In genomic region chr22:37229805-37230672, GRCh38 we compare ENCODE assay signal across 8 cellular contexts. TPM values are rescaled to one million over a fixed set of nuclear protein-coding genes. Genes with fewer than 3 reads are reported as not detected.
DNase-seq lines count a peak whose midpoint lies in the region; ATAC-seq, FAIRE-seq and TF ChIP-seq lines count a peak whose summit lies in the region.

No MANE protein-coding gene starts in this region.

- H3K79me1 ChIP-seq in H9 (ENCODE audit: insufficient read depth, low read depth, low read length, poor library complexity, severe bottlenecking): no peaks in the 10 kb centered on the region

- H4K8ac ChIP-seq in H9 (replicated peaks; ENCODE audit: insufficient read length, low read depth, low read length): no peak overlapping the region

- H4K20me1 ChIP-seq in H9 (ENCODE audit: control insufficient read depth, insufficient read depth, insufficient read length): no peaks in the 10 kb centered on the region

- no CpG with 5 or more reads among the region's 8 CpGs for WGBS in H9 (ENCODE audit: extremely low coverage, insufficient read length, low lambda C conversion rate)

- no peak overlapping the region for H3K9ac ChIP-seq in kidney (ENCODE audit: low read length in 2 of 2)
- H3K9ac ChIP-seq in H9 (ENCODE audit: extremely low read depth, insufficient read length, low read length): no peak overlapping the region

- H3K36me3 Mint-ChIP-seq in CD8-positive, alpha-beta memory T cell: peaks cover 15 to 77% (median 16%) of the 10 kb centered on the region in 3 donors
- H3K36me3 Mint-ChIP-seq in activated T-helper 17 cell treated with anti-CD3 and anti-CD28 coated beads, Interleukin-2, amount 50 U/mL, for 72 hours (ENCODE audit: low read depth): peaks cover 97% of the 10 kb centered on the region
- no peaks in the 10 kb centered on the region for H3K36me3 Mint-ChIP-seq in H9 (ENCODE audit: insufficient read depth in 1 of 3, low read depth in 3 of 3)

- H3K27me3 ChIP-seq in CD8-positive, alpha-beta memory T cell (ENCODE audit: insufficient read depth, low read length, poor library complexity, severe bottlenecking): no peaks in the 10 kb centered on the region
- no peaks in the 10 kb centered on the region for H3K27me3 ChIP-seq in H9 (ENCODE audit: insufficient read depth, low read length)

- H3K56ac ChIP-seq in H9 (ENCODE audit: insufficient read length, low read depth, low read length): no peak overlapping the region

- no peak for FAIRE-seq in kidney (lab: Jason Lieb, UNC)

- H3K27ac Mint-ChIP-seq in CD8-positive, alpha-beta memory T cell: peak overlapping the region; percentile 98 to 100 (median 99)
- peak overlapping the region; percentile 91 for H3K27ac Mint-ChIP-seq in activated T-helper 17 cell treated with anti-CD3 and anti-CD28 coated beads, Interleukin-2, amount 50 U/mL, for 72 hours
- H3K27ac Mint-ChIP-seq in H9: no peak overlapping the region; a peak in 1 of 7 replicates

- H2BK5ac ChIP-seq in H9 (ENCODE audit: insufficient read length, low read length): no peak overlapping the region

- no peaks in the 10 kb centered on the region for H3K23me2 ChIP-seq in H9 (ENCODE audit: insufficient read length, low read depth, low read length, poor library complexity, severe bottlenecking)

- H2BK15ac ChIP-seq in H9 (ENCODE audit: low read depth, low read length): no peak overlapping the region

- peak overlapping the region; percentile 76 to 89 (median 85) for H3K4me3 Mint-ChIP-seq in CD8-positive, alpha-beta memory T cell
- H3K4me3 Mint-ChIP-seq in activated T-helper 17 cell treated with anti-CD3 and anti-CD28 coated beads, Interleukin-2, amount 50 U/mL, for 72 hours: peak overlapping the region; percentile 86
- H3K4me3 Mint-ChIP-seq in H9: no peak overlapping the region

- H4K91ac ChIP-seq in H9 (ENCODE audit: insufficient read length, low read depth, low read length): no peak overlapping the region

- no peak overlapping the region for H3K18ac ChIP-seq in H9 (ENCODE audit: insufficient read length, low read depth, low read length)

- H2AFZ ChIP-seq in H9 (ENCODE audit: low read length): no peak overlapping the region

- no peaks in the 10 kb centered on the region for H3K9me3 ChIP-seq in CD8-positive, alpha-beta memory T cell (ENCODE audit: low read length)
- H3K9me3 ChIP-seq in kidney (ENCODE audit: control insufficient read depth in 1 of 2, low read length in 2 of 2) (no peaks in the 10 kb centered on the region), H9 (ENCODE audit: control insufficient read depth, low read depth, low read length) (no peaks in the 10 kb centered on the region)

- peak; percentile 56 for ATAC-seq in HG02642 (IDR thresholded peaks at IDR 0.05; ENCODE audit: poor library complexity, unreplicated experiment)
- peak; percentile 72 for ATAC-seq in activated T-helper 17 cell treated with anti-CD3 and anti-CD28 coated beads, Interleukin-2, amount 50 U/mL, for 72 hours (replicated peaks)

- no peak for TF ChIP-seq CTCF in RWPE1 (conservative IDR thresholded peaks at IDR 0.05; ENCODE audit: low read depth)
- no peak for TF ChIP-seq CTCF in kidney (IDR thresholded peaks at IDR 0.05; ENCODE audit: borderline replicate concordance, extremely low read depth, insufficient read depth)
- no peak for TF ChIP-seq CTCF in H9 (conservative IDR thresholded peaks at IDR 0.05)

- H3T11ph ChIP-seq in H9 (ENCODE audit: low read length): no peak overlapping the region

- no peak overlapping the region for H4K5ac ChIP-seq in H9 (ENCODE audit: insufficient read length, low read depth, low read length)

- H3K4ac ChIP-seq in H9 (ENCODE audit: low read depth, low read length): no peak overlapping the region

- intact Hi-C loops in kidney (cut with DNase I): no loop called here

- H2BK120ac ChIP-seq in H9 (ENCODE audit: low read depth, low read length, poor library complexity, severe bottlenecking): no peak overlapping the region

- H3K27me3 Mint-ChIP-seq in CD8-positive, alpha-beta memory T cell: no peaks in the 10 kb centered on the region
- H3K27me3 Mint-ChIP-seq in activated T-helper 17 cell treated with anti-CD3 and anti-CD28 coated beads, Interleukin-2, amount 50 U/mL, for 72 hours: no peaks in the 10 kb centered on the region
- H3K27me3 Mint-ChIP-seq in H9 (ENCODE audit: low read depth): peaks cover 15% of the 10 kb centered on the region

- no peaks in the 10 kb centered on the region for H3K9me3 Mint-ChIP-seq in CD8-positive, alpha-beta memory T cell
- H3K9me3 Mint-ChIP-seq in activated T-helper 17 cell treated with anti-CD3 and anti-CD28 coated beads, Interleukin-2, amount 50 U/mL, for 72 hours: no peaks in the 10 kb centered on the region
- no peaks in the 10 kb centered on the region; a peak in 1 of 5 replicates for H3K9me3 Mint-ChIP-seq in H9

- peak overlapping the region; percentile 93 for H3K27ac ChIP-seq in CD8-positive, alpha-beta memory T cell (ENCODE audit: low read depth, low read length)
- H3K27ac ChIP-seq in RWPE1 (peak overlapping the region; percentile 80), kidney (ENCODE audit: low read depth in 2 of 2, low read length in 2 of 2) (peak overlapping the region in 1 of 2 donors; percentile 48), H9 (ENCODE audit: insufficient read length, low read depth, low read length) (no peak overlapping the region)

- H3K79me2 ChIP-seq in H9 (ENCODE audit: insufficient read depth, low read length): no peaks in the 10 kb centered on the region

- H3K4me2 ChIP-seq in H9 (ENCODE audit: insufficient read depth, insufficient read length, low read length): no peak overlapping the region

- POLR2A ChIA-PET in CD8-positive, alpha-beta memory T cell (lab: Charles Lee): interaction anchor here (0.5 to 6.6 kb wide), 9 partner anchors 7 to 257 kb away, joined by 3 to 115 read pairs (median 7); partner anchors contain the start of gene RAC2
- POLR2A ChIA-PET in RWPE1 (lab: Yijun Ruan, JAX; ENCODE audit: low non-redundant PET): no interaction called here

- DNase-seq in CD8-positive, alpha-beta memory T cell: peak; percentile 87 to 96 (median 90)
- DNase-seq in RWPE1 (ENCODE audit: low spot score): no peak
- DNase-seq in kidney: peak; percentile 87
- DNase-seq in stimulated activated CD8-positive, alpha-beta memory T cell treated with anti-CD3 and anti-CD28 coated beads, Interleukin-4, amount 100 ng/mL, for 48 hours: peak; percentile 93
- no peak for DNase-seq in H9
- no peak for DNase-seq in GOT3 (lab: John Stamatoyannopoulos, UW)

- CTCF ChIA-PET in CD8-positive, alpha-beta memory T cell (lab: Charles Lee): interaction anchor here (0.7 to 6.9 kb wide), 12 partner anchors 11 to 362 kb away, joined by 3 to 105 read pairs (median 4); partner anchors contain the start of gene RAC2
- CTCF ChIA-PET in RWPE1 (lab: Yijun Ruan, JAX): interaction anchor here (0.6 to 1.0 kb wide), 2 partner anchors 43 to 228 kb away, joined by 4 to 5 read pairs; no protein-coding TSS in a partner anchor

- H2BK12ac ChIP-seq in H9 (ENCODE audit: insufficient read length, low read depth, low read length): no peak overlapping the region

- H3K14ac ChIP-seq in H9 (ENCODE audit: insufficient read depth, low read length): no peak overlapping the region

- H3K36me3 ChIP-seq in CD8-positive, alpha-beta memory T cell (ENCODE audit: insufficient read depth, low read length): peaks cover 69% of the 10 kb centered on the region
- no peaks in the 10 kb centered on the region for H3K36me3 ChIP-seq in kidney (ENCODE audit: control insufficient read depth in 1 of 2, insufficient read depth in 2 of 2, low read length in 2 of 2)

- H3K4me3 ChIP-seq in CD8-positive, alpha-beta memory T cell (ENCODE audit: low read length): peak overlapping the region; percentile 85
- no peak overlapping the region for H3K4me3 ChIP-seq in kidney (ENCODE audit: low read length in 2 of 2)

- H3K4me1 Mint-ChIP-seq in CD8-positive, alpha-beta memory T cell: peaks cover 86 to 92% (median 92%) of the 10 kb centered on the region in 3 donors
- peaks cover 71% of the 10 kb centered on the region for H3K4me1 Mint-ChIP-seq in activated T-helper 17 cell treated with anti-CD3 and anti-CD28 coated beads, Interleukin-2, amount 50 U/mL, for 72 hours
- peaks cover 5 to 8% of the 10 kb centered on the region in 2 experiments for H3K4me1 Mint-ChIP-seq in H9

- no peak overlapping the region for H2AK5ac ChIP-seq in H9 (ENCODE audit: insufficient read length, low read length)

- H3K23ac ChIP-seq in H9 (ENCODE audit: insufficient read length, low read depth, low read length): no peak overlapping the region

- H2BK20ac ChIP-seq in H9 (ENCODE audit: low read depth, low read length, poor library complexity, severe bottlenecking): no peak overlapping the region

- peaks cover 94% of the 10 kb centered on the region for H3K4me1 ChIP-seq in CD8-positive, alpha-beta memory T cell (ENCODE audit: insufficient read depth, low read length)
- H3K4me1 ChIP-seq in kidney (ENCODE audit: control insufficient read depth in 1 of 2, insufficient read depth in 1 of 2, low read depth in 1 of 2, low read length in 2 of 2) (peaks cover 0 to 3% of the 10 kb centered on the region in 2 donors), H9 (ENCODE audit: insufficient read depth, low read length) (no peaks in the 10 kb centered on the region)

RNA-seq across cellular contexts. Expression of gene RAC2, which starts 14.0 kb away (rescaled TPM):
- 100 to 1,000 TPM; 433 to 452 TPM for total RNA-seq in CD8-positive, alpha-beta memory T cell
- 1,206 TPM for polyA plus RNA-seq in CD8-positive, alpha-beta memory T cell
- 1,000 to 10,000 TPM in 1 of 2 donors, 100 to 1,000 TPM in 1; 674 to 1,069 TPM for total RNA-seq in activated T-helper 17 cell treated with anti-CD3 and anti-CD28 coated beads, Interleukin-2, amount 50 U/mL, for 72 hours
- total RNA-seq in kidney (38.6 TPM), H9 (2021) (2.5 and 2.8 TPM in 2 replicates)
- polyA plus RNA-seq in kidney (ENCODE audit: insufficient read depth, low read depth, low replicate concordance): 4.5 TPM

RNA-seq across cellular contexts. Expression of gene SSTR3, which starts 17.8 kb away (rescaled TPM):
- under 1 TPM; 0.24 to 0.62 TPM for total RNA-seq in CD8-positive, alpha-beta memory T cell
- polyA plus RNA-seq in CD8-positive, alpha-beta memory T cell: 0.59 TPM
- 10 to 100 TPM in 1 of 2 donors, 1 to 10 TPM in 1; 2.6 to 16.2 TPM for total RNA-seq in activated T-helper 17 cell treated with anti-CD3 and anti-CD28 coated beads, Interleukin-2, amount 50 U/mL, for 72 hours
- total RNA-seq in kidney (0.13 TPM), H9 (2021) (0.68 and 0.72 TPM in 2 replicates)
- polyA plus RNA-seq in kidney (ENCODE audit: insufficient read depth, low read depth, low replicate concordance): 0.56 TPM

RNA-seq across cellular contexts. Expression of gene C1QTNF6, which starts 42.0 kb away (rescaled TPM):
- 1 to 10 TPM; 3.6 to 4.3 TPM for total RNA-seq in CD8-positive, alpha-beta memory T cell
- polyA plus RNA-seq in CD8-positive, alpha-beta memory T cell: 1.8 TPM
- 10 to 100 TPM in 1 of 2 donors, 1 to 10 TPM in 1; 5.0 to 16.3 TPM for total RNA-seq in activated T-helper 17 cell treated with anti-CD3 and anti-CD28 coated beads, Interleukin-2, amount 50 U/mL, for 72 hours
- total RNA-seq in kidney: 8.0 TPM
- 3.2 TPM for polyA plus RNA-seq in kidney (ENCODE audit: insufficient read depth, low read depth, low replicate concordance)
- 3.8 and 5.0 TPM in 2 replicates for total RNA-seq in H9 (2021)

RNA-seq across cellular contexts. Expression of gene CYTH4, which starts 52.3 kb away (rescaled TPM):
- 10 to 100 TPM; 23.1 to 24.7 TPM for total RNA-seq in CD8-positive, alpha-beta memory T cell
- polyA plus RNA-seq in CD8-positive, alpha-beta memory T cell: 80.2 TPM
- 100 to 1,000 TPM in 1 of 2 donors, 10 to 100 TPM in 1; 53.7 to 124 TPM for total RNA-seq in activated T-helper 17 cell treated with anti-CD3 and anti-CD28 coated beads, Interleukin-2, amount 50 U/mL, for 72 hours
- 30.2 TPM for total RNA-seq in kidney
- 1.9 TPM for polyA plus RNA-seq in kidney (ENCODE audit: insufficient read depth, low read depth, low replicate concordance)
- not detected in 2 replicates for total RNA-seq in H9 (2021)

Comparison
In these comparisons a context has a peak if more than half of its experiments do, and no peak if none do; other contexts are left out.
1. DNase-seq: peak in CD8-positive, alpha-beta memory T cell (5 of 5), kidney (single experiment) and stimulated activated CD8-positive, alpha-beta memory T cell treated with anti-CD3 and anti-CD28 coated beads, Interleukin-4, amount 100 ng/mL, for 48 hours (single experiment); none in RWPE1 (single experiment), H9 (single experiment) and GOT3 (single experiment).
2. H3K27ac Mint-ChIP-seq: peak in CD8-positive, alpha-beta memory T cell (8 of 8) and activated T-helper 17 cell treated with anti-CD3 and anti-CD28 coated beads, Interleukin-2, amount 50 U/mL, for 72 hours (single experiment); none in H9 (0 of 3).
3. H3K4me3 Mint-ChIP-seq: peak in CD8-positive, alpha-beta memory T cell (7 of 7) and activated T-helper 17 cell treated with anti-CD3 and anti-CD28 coated beads, Interleukin-2, amount 50 U/mL, for 72 hours (single experiment); none in H9 (0 of 2).
4. RNA of gene RAC2, which starts 14.0 kb away (total RNA-seq): 674 to 1,069 TPM in activated T-helper 17 cell treated with anti-CD3 and anti-CD28 coated beads, Interleukin-2, amount 50 U/mL, for 72 hours and 433 to 452 TPM in CD8-positive, alpha-beta memory T cell; 38.6 TPM in kidney (single experiment) and 2.5 to 2.8 TPM in H9; every median in the first group is over 10 times any median in the second.